In the genomic region with DNA sequence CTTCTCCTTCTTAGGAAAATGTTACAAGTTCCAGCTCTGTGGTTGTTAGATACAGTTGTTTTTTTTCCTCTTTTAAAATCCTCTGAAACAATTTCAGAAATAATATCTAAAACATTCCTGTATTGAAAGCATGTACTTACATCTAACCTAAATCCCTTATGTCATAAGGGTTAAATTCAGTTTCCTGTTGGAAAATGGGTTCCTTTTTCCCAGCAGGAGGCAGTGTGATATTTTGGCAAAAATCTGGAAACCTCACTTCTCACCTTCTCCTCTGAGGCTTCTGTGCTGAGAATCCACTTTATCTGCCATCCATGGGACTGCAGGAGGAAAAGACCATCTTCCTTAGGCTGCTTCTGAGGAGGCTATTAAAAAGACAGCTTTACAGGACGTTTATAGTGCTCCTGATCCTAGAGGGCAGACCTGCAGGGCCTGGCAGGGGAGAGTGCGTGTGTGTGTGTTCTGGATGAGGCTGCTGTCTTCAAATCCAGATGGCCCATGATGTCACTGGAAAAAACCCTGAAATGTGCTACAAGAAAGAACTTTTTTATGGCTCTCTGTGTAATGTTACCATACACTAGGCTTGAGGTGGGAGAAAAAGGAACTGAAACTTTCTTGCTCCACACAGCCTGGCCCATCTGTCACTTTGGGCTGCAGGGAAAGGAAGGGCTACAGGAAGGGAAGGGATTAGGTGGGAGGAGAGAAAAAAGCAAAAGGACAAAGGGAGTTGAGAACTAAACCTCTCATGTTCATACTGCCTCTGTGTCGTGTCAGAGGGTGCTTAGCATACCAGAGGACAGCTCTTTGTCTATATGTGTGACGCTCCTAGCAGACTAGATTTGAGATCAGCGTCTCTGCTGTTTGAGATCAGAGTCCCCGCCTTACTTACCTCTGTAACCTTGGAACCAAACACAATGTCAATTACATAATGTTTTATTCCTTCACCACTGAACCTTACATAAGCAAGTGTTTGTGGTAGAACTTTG, we compare ENCODE assay signal across 13 cellular contexts.
A peak's percentile ranks its signal among the peaks of the same experiment; 100 is the strongest.
DNase-seq lines count a peak whose midpoint lies in the region; ATAC-seq and TF ChIP-seq lines count a peak whose summit lies in the region.
"Had no signal": no experiment of that assay in that cellular context is flagged by ENCODE, and none has a peak within 500 bp of the region (broad histone marks: within the 10 kb centered on the region; RNA-seq: fewer than 3 reads in every experiment).

No MANE protein-coding gene starts in this region.

- H3K4me3 ChIP-seq in choroid plexus epithelial cell (ENCODE audit: low read depth, low read length) (no peak overlapping the region), uterus (no peak overlapping the region)

- intact Hi-C loops in uterus (cut with DNase I; ENCODE audit: low total_unique reads) = no loop called here

- no peaks in the 10 kb centered on the region for H3K9me3 ChIP-seq in uterus
- H3K9me3 ChIP-seq: neutrophil had no signal

- no peaks in the 10 kb centered on the region for H3K36me3 ChIP-seq in uterus
- H3K36me3 ChIP-seq: neutrophil had no signal

- TF ChIP-seq CTCF in choroid plexus epithelial cell (conservative IDR thresholded peaks at IDR 0.05; ENCODE audit: low read depth, low read length) (no peak), uterus (IDR thresholded peaks at IDR 0.05) (no peak)

- peak; percentile 5 for DNase-seq in AG08395 (ENCODE audit: low spot score)
- peak; percentile 23 for DNase-seq in choroid plexus epithelial cell (ENCODE audit: low read depth)
- DNase-seq in NCI-H2171 (lab: John Stamatoyannopoulos, UW) = no peak
- no peak for DNase-seq in NCI-H510A treated with DMSO at 0.1 percent for 48 hours (lab: John Stamatoyannopoulos, UW)
- no peak for DNase-seq in uterus
- DNase-seq in stimulated activated CD4-positive, alpha-beta T cell treated with anti-CD3 and anti-CD28 coated beads, Interleukin-4, amount 100 ng/mL, for 24 hours = no peak
- DNase-seq: CD4-positive, alpha-beta T cell; stimulated activated naive CD4-positive, alpha-beta T cell; SW 1271 had no signal

- no peaks in the 10 kb centered on the region for H3K4me1 ChIP-seq in uterus

- no peak overlapping the region for H3K27ac ChIP-seq in uterus
- H3K27ac ChIP-seq: HL-60, neutrophil had no signal

- ATAC-seq in GM19351 (IDR thresholded peaks at IDR 0.05; ENCODE audit: unreplicated experiment) (peak; percentile 60), HG03095 (IDR thresholded peaks at IDR 0.05; ENCODE audit: unreplicated experiment) (peak; percentile 61)

- no peaks in the 10 kb centered on the region for H3K27me3 ChIP-seq in uterus
- H3K27me3 ChIP-seq: neutrophil had no signal

- no peak for TF ChIP-seq POLR2A in uterus (IDR thresholded peaks at IDR 0.05)

Comparison
In these comparisons a context has a peak if more than half of its experiments do, and no peak if none do; other contexts are left out.
1. DNase-seq: peak in AG08395 (single experiment) and choroid plexus epithelial cell (single experiment); none in NCI-H2171 (single experiment), NCI-H510A treated with DMSO at 0.1 percent for 48 hours (single experiment), uterus (0 of 2) and stimulated activated CD4-positive, alpha-beta T cell treated with anti-CD3 and anti-CD28 coated beads, Interleukin-4, amount 100 ng/mL, for 24 hours (single experiment).